In genomic region chr15:31214864-31215489, GRCh38 we compare ENCODE assay signal across 1 cellular context.
TF ChIP-seq lines count a peak whose summit lies in the region.

No MANE protein-coding gene starts in this region.

TF ChIP-seq in GM23338, 12 proteins besides CTCF, POLR2A, EP300 and RAD21 (continued from another document):
- TF ChIP-seq, protein P1, sequence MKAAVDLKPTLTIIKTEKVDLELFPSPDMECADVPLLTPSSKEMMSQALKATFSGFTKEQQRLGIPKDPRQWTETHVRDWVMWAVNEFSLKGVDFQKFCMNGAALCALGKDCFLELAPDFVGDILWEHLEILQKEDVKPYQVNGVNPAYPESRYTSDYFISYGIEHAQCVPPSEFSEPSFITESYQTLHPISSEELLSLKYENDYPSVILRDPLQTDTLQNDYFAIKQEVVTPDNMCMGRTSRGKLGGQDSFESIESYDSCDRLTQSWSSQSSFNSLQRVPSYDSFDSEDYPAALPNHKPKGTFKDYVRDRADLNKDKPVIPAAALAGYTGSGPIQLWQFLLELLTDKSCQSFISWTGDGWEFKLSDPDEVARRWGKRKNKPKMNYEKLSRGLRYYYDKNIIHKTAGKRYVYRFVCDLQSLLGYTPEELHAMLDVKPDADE (IDR thresholded peaks at IDR 0.05) = no peak
- TF ChIP-seq ZNF114 (CRISPR knock-in tag; IDR thresholded peaks at IDR 0.05) (no peak), ZNF331 (CRISPR knock-in tag; IDR thresholded peaks at IDR 0.05; ENCODE audit: low read depth) (no peak), NANOG (IDR thresholded peaks at IDR 0.05; ENCODE audit: borderline replicate concordance) (no peak), EZH2phosphoT487 (IDR thresholded peaks at IDR 0.05; ENCODE audit: unreplicated experiment) (no peak)
- TF ChIP-seq, protein P2, sequence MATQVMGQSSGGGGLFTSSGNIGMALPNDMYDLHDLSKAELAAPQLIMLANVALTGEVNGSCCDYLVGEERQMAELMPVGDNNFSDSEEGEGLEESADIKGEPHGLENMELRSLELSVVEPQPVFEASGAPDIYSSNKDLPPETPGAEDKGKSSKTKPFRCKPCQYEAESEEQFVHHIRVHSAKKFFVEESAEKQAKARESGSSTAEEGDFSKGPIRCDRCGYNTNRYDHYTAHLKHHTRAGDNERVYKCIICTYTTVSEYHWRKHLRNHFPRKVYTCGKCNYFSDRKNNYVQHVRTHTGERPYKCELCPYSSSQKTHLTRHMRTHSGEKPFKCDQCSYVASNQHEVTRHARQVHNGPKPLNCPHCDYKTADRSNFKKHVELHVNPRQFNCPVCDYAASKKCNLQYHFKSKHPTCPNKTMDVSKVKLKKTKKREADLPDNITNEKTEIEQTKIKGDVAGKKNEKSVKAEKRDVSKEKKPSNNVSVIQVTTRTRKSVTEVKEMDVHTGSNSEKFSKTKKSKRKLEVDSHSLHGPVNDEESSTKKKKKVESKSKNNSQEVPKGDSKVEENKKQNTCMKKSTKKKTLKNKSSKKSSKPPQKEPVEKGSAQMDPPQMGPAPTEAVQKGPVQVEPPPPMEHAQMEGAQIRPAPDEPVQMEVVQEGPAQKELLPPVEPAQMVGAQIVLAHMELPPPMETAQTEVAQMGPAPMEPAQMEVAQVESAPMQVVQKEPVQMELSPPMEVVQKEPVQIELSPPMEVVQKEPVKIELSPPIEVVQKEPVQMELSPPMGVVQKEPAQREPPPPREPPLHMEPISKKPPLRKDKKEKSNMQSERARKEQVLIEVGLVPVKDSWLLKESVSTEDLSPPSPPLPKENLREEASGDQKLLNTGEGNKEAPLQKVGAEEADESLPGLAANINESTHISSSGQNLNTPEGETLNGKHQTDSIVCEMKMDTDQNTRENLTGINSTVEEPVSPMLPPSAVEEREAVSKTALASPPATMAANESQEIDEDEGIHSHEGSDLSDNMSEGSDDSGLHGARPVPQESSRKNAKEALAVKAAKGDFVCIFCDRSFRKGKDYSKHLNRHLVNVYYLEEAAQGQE (IDR thresholded peaks at IDR 0.05; ENCODE audit: unreplicated experiment) = no peak
